Comparison of ENCODE assay signal across 28 cellular contexts in genomic region chr9:12403721-12404120, GRCh38.
"Had no signal": no experiment of that assay in that cellular context is flagged by ENCODE, and none has a peak within 500 bp of the region (broad histone marks: within the 10 kb centered on the region; RNA-seq: fewer than 3 reads in every experiment).

No MANE protein-coding gene starts in this region.

- H3K36me3 ChIP-seq: stomach, suprapubic skin, thoracic aorta, thyroid gland, tibial artery, tibial nerve, transverse colon, upper lobe of left lung, upper lobe of right lung, uterus, vagina had no signal

- H3K27me3 Mint-ChIP-seq: stimulated activated memory B cell treated with anti-CD40 and anti-IgM and Interleukin-4, amounts not matched to agents 10 μg/mL and 1 μg/mL and 100 μg/mL, for 72 hours; stimulated activated naive B cell treated with anti-CD40 and anti-IgM and Interleukin-4, amounts not matched to agents 10 μg/mL and 1 μg/mL and 100 μg/mL, for 72 hours; stimulated activated naive CD8-positive, alpha-beta T cell treated with anti-CD3 and anti-CD28 coated beads, Interleukin-15, amount 100 ng/mL, for 72 hours; stimulated activated naive CD8-positive, alpha-beta T cell treated with anti-CD3 and anti-CD28 coated beads, Interleukin-15, Interleukin-2, amounts not matched to agents 100 ng/mL and 50 ng/mL, for 24 hours; type B pancreatic cell had no signal

- H3K27me3 ChIP-seq: stomach, suprapubic skin, testis, thyroid gland, tibial artery, tibial nerve, transverse colon, upper lobe of left lung, upper lobe of right lung, uterus, vagina had no signal

- H3K4me3 ChIP-seq: stomach, suprapubic skin, testis, thoracic aorta, thyroid gland, tibial artery, tibial nerve, transverse colon, upper lobe of left lung, upper lobe of right lung, uterus, vagina had no signal

- H3K4me3 Mint-ChIP-seq: stimulated activated effector memory CD8-positive, alpha-beta T cell treated with anti-CD3 and anti-CD28 coated beads, Interleukin-12 subunit alpha, Interleukin-12 subunit beta, amount 100 ng/mL, for 72 hours; stimulated activated memory B cell treated with anti-CD40 and anti-IgM and Interleukin-4, amounts not matched to agents 10 μg/mL and 1 μg/mL and 100 μg/mL, for 72 hours; stimulated activated naive B cell treated with anti-CD40 and anti-IgM and Interleukin-4, amounts not matched to agents 10 μg/mL and 1 μg/mL and 100 μg/mL, for 72 hours; stimulated activated naive CD8-positive, alpha-beta T cell treated with anti-CD3 and anti-CD28 coated beads, Interleukin-15, amount 100 ng/mL, for 72 hours; stimulated activated naive CD8-positive, alpha-beta T cell treated with anti-CD3 and anti-CD28 coated beads, Interleukin-15, Interleukin-2, amounts not matched to agents 100 ng/mL and 50 ng/mL, for 24 hours; type B pancreatic cell had no signal

- DNase-seq: stimulated activated CD4-positive, alpha-beta T cell treated with anti-CD3 and anti-CD28 coated beads, Interleukin-2, amount 100 ng/mL, for 48 hours; stimulated activated CD4-positive, alpha-beta T cell treated with anti-CD3 and anti-CD28 coated beads, Interleukin-4, amount 100 ng/mL, for 1 hour; stimulated activated CD4-positive, alpha-beta T cell treated with anti-CD3 and anti-CD28 coated beads, Interleukin-4, amount 100 ng/mL, for 24 hours; stimulated activated CD4-positive, alpha-beta T cell treated with anti-CD3 and anti-CD28 coated beads, Interleukin-4, amount 100 ng/mL, for 4 hours; stimulated activated CD8-positive, alpha-beta memory T cell treated with anti-CD3 and anti-CD28 coated beads, Interleukin-4, amount 100 ng/mL, for 48 hours; stimulated activated naive B cell treated with anti-CD40 and anti-IgM and Interleukin-4, amounts not matched to agents 10 μg/mL and 1 μg/mL and 100 μg/mL, for 72 hours; stimulated activated naive CD4-positive, alpha-beta T cell; stimulated activated naive CD4-positive, alpha-beta T cell treated with Interleukin-2 at 50 U/mL for 16 hours; stimulated activated naive CD8-positive, alpha-beta T cell treated with anti-CD3 and anti-CD28 coated beads, Interleukin-15, amount 100 ng/mL, for 72 hours; stimulated activated naive CD8-positive, alpha-beta T cell treated with anti-CD3 and anti-CD28 coated beads, Interleukin-15, Interleukin-2, amounts not matched to agents 100 U/mL and 50 U/mL, for 24 hours; stomach; substantia nigra; testis; thyroid gland; tibial artery; transverse colon; trophoblast cell; upper lobe of left lung; upper lobe of right lung; uterus had no signal

- H3K27ac Mint-ChIP-seq: stimulated activated effector memory CD8-positive, alpha-beta T cell treated with anti-CD3 and anti-CD28 coated beads, Interleukin-12 subunit alpha, Interleukin-12 subunit beta, amount 100 ng/mL, for 72 hours; stimulated activated memory B cell treated with anti-CD40 and anti-IgM and Interleukin-4, amounts not matched to agents 10 μg/mL and 1 μg/mL and 100 μg/mL, for 72 hours; stimulated activated naive B cell treated with anti-CD40 and anti-IgM and Interleukin-4, amounts not matched to agents 10 μg/mL and 1 μg/mL and 100 μg/mL, for 72 hours; stimulated activated naive CD8-positive, alpha-beta T cell treated with anti-CD3 and anti-CD28 coated beads, Interleukin-15, amount 100 ng/mL, for 72 hours; stimulated activated naive CD8-positive, alpha-beta T cell treated with anti-CD3 and anti-CD28 coated beads, Interleukin-15, Interleukin-2, amounts not matched to agents 100 ng/mL and 50 ng/mL, for 24 hours; type B pancreatic cell had no signal

- H3K36me3 Mint-ChIP-seq: stimulated activated effector memory CD8-positive, alpha-beta T cell treated with anti-CD3 and anti-CD28 coated beads, Interleukin-12 subunit alpha, Interleukin-12 subunit beta, amount 100 ng/mL, for 72 hours; stimulated activated memory B cell treated with anti-CD40 and anti-IgM and Interleukin-4, amounts not matched to agents 10 μg/mL and 1 μg/mL and 100 μg/mL, for 72 hours; stimulated activated naive B cell treated with anti-CD40 and anti-IgM and Interleukin-4, amounts not matched to agents 10 μg/mL and 1 μg/mL and 100 μg/mL, for 72 hours; type B pancreatic cell had no signal

- H3K9me3 Mint-ChIP-seq: type B pancreatic cell had no signal

- H3K4me1 ChIP-seq: stomach, suprapubic skin, testis, thyroid gland, tibial artery, tibial nerve, transverse colon, upper lobe of left lung, upper lobe of right lung, uterus, vagina had no signal

- H3K9me3 ChIP-seq: suprapubic skin, testis, thoracic aorta, thyroid gland, tibial artery, tibial nerve, transverse colon, upper lobe of left lung, upper lobe of right lung, uterus, vagina had no signal

- H3K4me1 Mint-ChIP-seq: stimulated activated effector memory CD8-positive, alpha-beta T cell treated with anti-CD3 and anti-CD28 coated beads, Interleukin-12 subunit alpha, Interleukin-12 subunit beta, amount 100 ng/mL, for 72 hours; stimulated activated memory B cell treated with anti-CD40 and anti-IgM and Interleukin-4, amounts not matched to agents 10 μg/mL and 1 μg/mL and 100 μg/mL, for 72 hours; stimulated activated naive B cell treated with anti-CD40 and anti-IgM and Interleukin-4, amounts not matched to agents 10 μg/mL and 1 μg/mL and 100 μg/mL, for 72 hours; stimulated activated naive CD8-positive, alpha-beta T cell treated with anti-CD3 and anti-CD28 coated beads, Interleukin-15, amount 100 ng/mL, for 72 hours had no signal

- ATAC-seq: stimulated activated effector memory CD8-positive, alpha-beta T cell treated with anti-CD3 and anti-CD28 coated beads, Interleukin-12 subunit alpha, Interleukin-12 subunit beta, amount 100 ng/mL, for 72 hours; stimulated activated memory B cell treated with anti-CD40 and anti-IgM and Interleukin-4, amounts not matched to agents 10 μg/mL and 1 μg/mL and 100 μg/mL, for 72 hours; stimulated activated naive B cell treated with anti-CD40 and anti-IgM and Interleukin-4, amounts not matched to agents 10 μg/mL and 1 μg/mL and 100 μg/mL, for 72 hours; stimulated activated naive CD8-positive, alpha-beta T cell treated with anti-CD3 and anti-CD28 coated beads, Interleukin-15, amount 100 ng/mL, for 72 hours; stimulated activated naive CD8-positive, alpha-beta T cell treated with anti-CD3 and anti-CD28 coated beads, Interleukin-15, Interleukin-2, amounts not matched to agents 100 U/mL and 50 U/mL, for 24 hours; upper lobe of right lung had no signal

- H3K27ac ChIP-seq: stomach, suprapubic skin, testis, thoracic aorta, thyroid gland, tibial artery, tibial nerve, transverse colon, upper lobe of left lung, upper lobe of right lung, uterus, vagina had no signal
